In the genomic region with DNA sequence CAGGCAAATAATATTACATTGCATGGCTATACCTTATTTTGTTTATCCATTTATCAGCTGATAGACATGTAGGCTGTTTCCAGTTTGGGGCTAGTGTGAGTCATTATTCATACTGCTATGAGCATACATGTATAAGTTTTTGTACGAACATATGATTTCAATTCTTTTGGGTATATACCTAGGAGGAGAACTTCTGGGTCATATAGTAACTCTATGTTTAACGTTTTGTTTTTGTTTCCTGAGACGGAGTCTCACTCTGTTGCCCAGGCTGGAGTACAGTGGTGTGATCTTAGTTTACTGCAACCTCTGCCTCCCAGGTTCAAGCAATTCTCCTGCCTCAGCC, we compare ENCODE assay signal across 14 cellular contexts. TPM values are rescaled to one million over a fixed set of nuclear protein-coding genes. Genes with fewer than 3 reads are reported as not detected.
DNase-seq lines count a peak whose midpoint lies in the region; ATAC-seq and TF ChIP-seq lines count a peak whose summit lies in the region.
"Had no signal": no experiment of that assay in that cellular context is flagged by ENCODE, and none has a peak within 500 bp of the region (broad histone marks: within the 10 kb centered on the region; RNA-seq: fewer than 3 reads in every experiment).

No MANE protein-coding gene starts in this region.

- DNase-seq in CD4-positive, alpha-beta memory T cell, result no peak
- DNase-seq in HL-60 (ENCODE audit: low read depth in 1 of 2, low spot score in 1 of 2) (no peak), memory B cell (ENCODE audit: low spot score in 2 of 2) (no peak), DMS53 treated with DMSO at 0.1 percent for 48 hours (lab: John Stamatoyannopoulos, UW; ENCODE audit: unreplicated experiment) (no peak), NCI-H187 treated with DMSO at 0.1 percent for 48 hours (lab: John Stamatoyannopoulos, UW) (no peak)
- no peak for DNase-seq in activated CD8-positive, alpha-beta T cell treated with anti-CD3 and anti-CD28 coated beads, Interleukin-2, amount 10 ng/mL, durations not matched to agents 7 days and 5 days
- DNase-seq: body of pancreas, C1 segment of cervical spinal cord, NCI-H146, small intestine had no signal

- CTCF ChIA-PET in CD4-positive, alpha-beta memory T cell (lab: Charles Lee; ENCODE audit: partially characterized antibody), result interaction anchor here (0.7 to 7.0 kb wide), 7 partner anchors 10 to 98 kb away, joined by 3 to 95 read pairs (median 4); a partner anchor contains a TSS
- CTCF ChIA-PET in activated CD8-positive, alpha-beta T cell treated with anti-CD3 and anti-CD28 coated beads, Interleukin-2, amount 10 ng/mL, durations not matched to agents 7 days and 5 days (lab: Charles Lee), result interaction anchor here (1.5 to 10.5 kb wide), 4 partner anchors 12 to 188 kb away, joined by 3 to 139 read pairs (median 54); a partner anchor contains a TSS

- TF ChIP-seq CTCF in HL-60 (IDR thresholded peaks at IDR 0.05; ENCODE audit: insufficient read depth, low read length), result no peak

- POLR2A ChIA-PET in CD4-positive, alpha-beta memory T cell (lab: Charles Lee; ENCODE audit: partially characterized antibody), result interaction anchor here (0.9 to 41.1 kb wide), 7 partner anchors 12 to 98 kb away, joined by 3 to 1162 read pairs (median 15); a partner anchor contains a TSS
- POLR2A ChIA-PET in activated CD8-positive, alpha-beta T cell treated with anti-CD3 and anti-CD28 coated beads, Interleukin-2, amount 10 ng/mL, durations not matched to agents 7 days and 5 days (lab: Charles Lee), result interaction anchor here (0.8 to 7.7 kb wide), 3 partner anchors 13 to 41 kb away, joined by 3 to 206 read pairs (median 27); a partner anchor contains a TSS

- H3K4me1 Mint-ChIP-seq in CD4-positive, alpha-beta memory T cell, result peaks cover 25 to 64% (median 38%) of the 10 kb centered on the region in 4 donors
- H3K4me1 Mint-ChIP-seq in activated CD8-positive, alpha-beta T cell treated with anti-CD3 and anti-CD28 coated beads, Interleukin-2, amount 10 ng/mL, durations not matched to agents 7 days and 5 days (ENCODE audit: low read depth), result peaks cover 56% of the 10 kb centered on the region
- H3K4me1 Mint-ChIP-seq in memory B cell, result peaks cover 34% of the 10 kb centered on the region

- H3K4me1 ChIP-seq in CD4-positive, alpha-beta memory T cell (ENCODE audit: insufficient read depth, low read length), result peaks cover 51% of the 10 kb centered on the region
- H3K4me1 ChIP-seq: body of pancreas, parathyroid adenoma had no signal

- no peaks in the 10 kb centered on the region for H3K9me3 Mint-ChIP-seq in CD4-positive, alpha-beta memory T cell
- no peaks in the 10 kb centered on the region for H3K9me3 Mint-ChIP-seq in activated CD8-positive, alpha-beta T cell treated with anti-CD3 and anti-CD28 coated beads, Interleukin-2, amount 10 ng/mL, durations not matched to agents 7 days and 5 days (ENCODE audit: insufficient read depth)
- no peaks in the 10 kb centered on the region for H3K9me3 Mint-ChIP-seq in memory B cell
- H3K9me3 Mint-ChIP-seq: HFFc6 had no signal

- intact Hi-C loops in CD4-positive, alpha-beta memory T cell (cut with micrococcal nuclease), result loop anchor here (10.0 kb wide), 1 partner anchor 55 kb away; a partner anchor contains a TSS

- H3K27me3 Mint-ChIP-seq in CD4-positive, alpha-beta memory T cell, result no peaks in the 10 kb centered on the region
- H3K27me3 Mint-ChIP-seq in activated CD8-positive, alpha-beta T cell treated with anti-CD3 and anti-CD28 coated beads, Interleukin-2, amount 10 ng/mL, durations not matched to agents 7 days and 5 days (ENCODE audit: low read depth), result no peaks in the 10 kb centered on the region
- H3K27me3 Mint-ChIP-seq in memory B cell, result no peaks in the 10 kb centered on the region

- H3K4me3 Mint-ChIP-seq in CD4-positive, alpha-beta memory T cell, result peak overlapping the region in 5 of 8 donors; percentile 26 to 71 (median 35)
- H3K4me3 Mint-ChIP-seq in activated CD8-positive, alpha-beta T cell treated with anti-CD3 and anti-CD28 coated beads, Interleukin-2, amount 10 ng/mL, durations not matched to agents 7 days and 5 days, result peak overlapping the region; percentile 15
- no peak overlapping the region for H3K4me3 Mint-ChIP-seq in memory B cell
- H3K4me3 Mint-ChIP-seq: HFFc6 had no signal

- no peaks in the 10 kb centered on the region for H3K9me3 ChIP-seq in CD4-positive, alpha-beta memory T cell (ENCODE audit: control insufficient read depth in 1 of 2, low read length in 2 of 2)
- H3K9me3 ChIP-seq: body of pancreas had no signal

- no peaks in the 10 kb centered on the region for H3K27me3 ChIP-seq in CD4-positive, alpha-beta memory T cell (ENCODE audit: insufficient read depth, low read length)
- no peaks in the 10 kb centered on the region for H3K27me3 ChIP-seq in HL-60 (ENCODE audit: insufficient read depth, poor library complexity, severe bottlenecking)
- H3K27me3 ChIP-seq: hepatocyte had no signal

- H3K36me3 Mint-ChIP-seq in CD4-positive, alpha-beta memory T cell, result peaks cover 9 to 24% of the 10 kb centered on the region in 2 donors
- H3K36me3 Mint-ChIP-seq in activated CD8-positive, alpha-beta T cell treated with anti-CD3 and anti-CD28 coated beads, Interleukin-2, amount 10 ng/mL, durations not matched to agents 7 days and 5 days (ENCODE audit: low read depth), result peaks cover 24% of the 10 kb centered on the region
- H3K36me3 Mint-ChIP-seq in memory B cell, result no peaks in the 10 kb centered on the region

- no peak for ATAC-seq in activated CD8-positive, alpha-beta T cell treated with anti-CD3 and anti-CD28 coated beads, Interleukin-2, amount 10 ng/mL, durations not matched to agents 7 days and 5 days
- ATAC-seq in memory B cell (ENCODE audit: low read depth) (no peak), HG03378 (IDR thresholded peaks at IDR 0.05; ENCODE audit: unreplicated experiment) (no peak)
- ATAC-seq: body of pancreas had no signal

- H3K4me3 ChIP-seq in CD4-positive, alpha-beta memory T cell (ENCODE audit: low read length in 2 of 2), result no peak overlapping the region
- H3K4me3 ChIP-seq in HL-60 (replicated peaks; ENCODE audit: insufficient read depth, low read length), result no peak overlapping the region
- H3K4me3 ChIP-seq: body of pancreas, hepatocyte had no signal

- H3K27ac ChIP-seq in CD4-positive, alpha-beta memory T cell (ENCODE audit: low read depth, low read length), result peak overlapping the region; percentile 89
- H3K27ac ChIP-seq in HL-60 (replicated peaks), result peak overlapping the region; percentile 51
- H3K27ac ChIP-seq: body of pancreas, hepatocyte, parathyroid adenoma had no signal

- no peaks in the 10 kb centered on the region for H3K36me3 ChIP-seq in CD4-positive, alpha-beta memory T cell (ENCODE audit: insufficient read depth, low read length)

- peak overlapping the region; percentile 87 to 94 (median 93) for H3K27ac Mint-ChIP-seq in CD4-positive, alpha-beta memory T cell
- H3K27ac Mint-ChIP-seq in activated CD8-positive, alpha-beta T cell treated with anti-CD3 and anti-CD28 coated beads, Interleukin-2, amount 10 ng/mL, durations not matched to agents 7 days and 5 days, result peak overlapping the region; percentile 96
- peak overlapping the region; percentile 94 for H3K27ac Mint-ChIP-seq in memory B cell
- H3K27ac Mint-ChIP-seq: HFFc6 had no signal

RNA-seq across cellular contexts. Expression of a gene that starts 2.4 kb away (rescaled TPM):
- total RNA-seq in CD4-positive, alpha-beta memory T cell, result 100 to 1,000 TPM; 648 to 657 TPM
- polyA plus RNA-seq in CD4-positive, alpha-beta memory T cell, result 100 to 1,000 TPM; 110 to 159 TPM
- total RNA-seq in activated CD8-positive, alpha-beta T cell treated with anti-CD3 and anti-CD28 coated beads, Interleukin-2, amount 10 ng/mL, durations not matched to agents 7 days and 5 days, result 100 to 1,000 TPM; 458 to 471 TPM
- total RNA-seq: HFFc6 had no signal

RNA-seq across cellular contexts. Expression of a gene that starts 24.5 kb away (rescaled TPM):
- 10 to 100 TPM; 42.0 to 44.4 TPM for total RNA-seq in CD4-positive, alpha-beta memory T cell
- 10 to 100 TPM; 56.4 to 65.9 TPM for polyA plus RNA-seq in CD4-positive, alpha-beta memory T cell
- total RNA-seq in activated CD8-positive, alpha-beta T cell treated with anti-CD3 and anti-CD28 coated beads, Interleukin-2, amount 10 ng/mL, durations not matched to agents 7 days and 5 days, result 10 to 100 TPM; 64.6 to 68.7 TPM

RNA-seq across cellular contexts. Expression of a gene that starts 40.3 kb away (rescaled TPM):
- total RNA-seq in CD4-positive, alpha-beta memory T cell, result 10 to 100 TPM; 15.0 to 18.0 TPM
- 100 to 1,000 TPM in 1 of 2 donors, 10 to 100 TPM in 1; 87.0 to 115 TPM for polyA plus RNA-seq in CD4-positive, alpha-beta memory T cell
- total RNA-seq in activated CD8-positive, alpha-beta T cell treated with anti-CD3 and anti-CD28 coated beads, Interleukin-2, amount 10 ng/mL, durations not matched to agents 7 days and 5 days, result 10 to 100 TPM; 87.3 to 92.8 TPM

RNA-seq across cellular contexts. Expression of a gene that starts 56.2 kb away (rescaled TPM):
- total RNA-seq in CD4-positive, alpha-beta memory T cell, result 1 to 10 TPM; 5.8 to 6.1 TPM
- polyA plus RNA-seq in CD4-positive, alpha-beta memory T cell, result 1 to 10 TPM in 1 of 2 donors, under 1 TPM in 1; 0.69 to 1.7 TPM
- total RNA-seq in activated CD8-positive, alpha-beta T cell treated with anti-CD3 and anti-CD28 coated beads, Interleukin-2, amount 10 ng/mL, durations not matched to agents 7 days and 5 days, result 1 to 10 TPM; 6.7 to 7.0 TPM

Comparison
In these comparisons a context has a peak if more than half of its experiments do, and no peak if none do; other contexts are left out.
1. RNA of a gene that starts 40.3 kb away (total RNA-seq): 87.3 to 92.8 TPM in activated CD8-positive, alpha-beta T cell treated with anti-CD3 and anti-CD28 coated beads, Interleukin-2, amount 10 ng/mL, durations not matched to agents 7 days and 5 days; 15.0 to 18.0 TPM in CD4-positive, alpha-beta memory T cell; every median in the first group is over 4 times any median in the second.
2. Peak in every context shown above with its lines, with median percentiles within 50 percentile points of each other: H3K27ac Mint-ChIP-seq.